In genomic region chr12:13499008-13499407, GRCh38 we compare ENCODE assay signal across 23 cellular contexts.
"Had no signal": no experiment of that assay in that cellular context is flagged by ENCODE, and none has a peak within 500 bp of the region (broad histone marks: within the 10 kb centered on the region; RNA-seq: fewer than 3 reads in every experiment).

No MANE protein-coding gene starts in this region.

- H3K4me1 Mint-ChIP-seq: natural killer cell, neural crest cell had no signal

- FAIRE-seq: endothelial cell of umbilical vein, pancreas, small intestine had no signal

- DNase-seq: colonic mucosa; dermis blood vessel endothelial cell; erythroblast; foreskin melanocyte; heart left ventricle; hippocampal formation; islet precursor cell; mammary epithelial cell; natural killer cell; occipital lobe; pancreas; right cardiac atrium; small intestine; stimulated activated CD4-positive, alpha-beta T cell treated with anti-CD3 and anti-CD28 coated beads, Interleukin-12 subunit alpha, Interleukin-12 subunit beta, amount 100 ng/mL, for 4 hours; stomach; substantia nigra; transverse colon had no signal

- H3K27ac Mint-ChIP-seq: mesothelial cell of epicardium, natural killer cell, progenitor cell of endocrine pancreas had no signal

- H3K27ac ChIP-seq: colonic mucosa, heart left ventricle, pancreas, stomach, thoracic aorta, transverse colon had no signal

- H3K36me3 Mint-ChIP-seq: mesothelial cell of epicardium, natural killer cell had no signal

- H3K4me3 Mint-ChIP-seq: mesothelial cell of epicardium, natural killer cell, neural crest cell had no signal

- H3K9me3 ChIP-seq: colonic mucosa, heart left ventricle, pancreas, stomach, thoracic aorta, transverse colon had no signal

- H3K4me3 ChIP-seq: colonic mucosa, heart left ventricle, pancreas, stomach, thoracic aorta, transverse colon had no signal

- H3K27me3 ChIP-seq: colonic mucosa, pancreas, transverse colon had no signal

- ATAC-seq: heart left ventricle, left lobe of liver, natural killer cell, pancreas had no signal

- H3K9me3 Mint-ChIP-seq: natural killer cell had no signal

- H3K4me1 ChIP-seq: colonic mucosa, pancreas, stomach, transverse colon had no signal

- H3K36me3 ChIP-seq: colonic mucosa, heart left ventricle, pancreas, stomach, thoracic aorta, transverse colon had no signal
